Comparison of ENCODE assay signal across 1 cellular context in genomic region chr3:48930590-48930989, GRCh38.
TF ChIP-seq lines count a peak whose summit lies in the region.

No MANE protein-coding gene starts in this region.

TF ChIP-seq in endothelial cell of umbilical vein, 7 proteins besides CTCF, POLR2A, EP300 and RAD21 (continued from another document):
- no peak for TF ChIP-seq GATA2 (IDR thresholded peaks at IDR 0.05; ENCODE audit: insufficient read depth, insufficient read length, low read depth, low read length)
TF ChIP-seq in endothelial cell of umbilical vein: peak in this region for 0.
